ENCODE assay signal across 1 cellular context in genomic region chr1:204420039-204421004, GRCh38.
TF ChIP-seq lines count a peak whose summit lies in the region.

No MANE protein-coding gene starts in this region.

TF ChIP-seq in SK-N-SH, 30 proteins besides CTCF, POLR2A, EP300 and RAD21 (continued from another document):
- TF ChIP-seq IRF3 (IDR thresholded peaks at IDR 0.05; ENCODE audit: low read depth, low read length) (no peak), USF1 (IDR thresholded peaks at IDR 0.05; ENCODE audit: borderline replicate concordance, low read depth) (no peak), GABPA (IDR thresholded peaks at IDR 0.05; ENCODE audit: low read depth) (no peak)
